In genomic region chr17:67293251-67294203, GRCh38 we compare ENCODE assay signal across 1 cellular context.
TF ChIP-seq lines count a peak whose summit lies in the region.

No MANE protein-coding gene starts in this region.

TF ChIP-seq in HepG2, 621 proteins besides CTCF, POLR2A, EP300 and RAD21 (continued from another document and continues in another):
- TF ChIP-seq, protein P1, sequence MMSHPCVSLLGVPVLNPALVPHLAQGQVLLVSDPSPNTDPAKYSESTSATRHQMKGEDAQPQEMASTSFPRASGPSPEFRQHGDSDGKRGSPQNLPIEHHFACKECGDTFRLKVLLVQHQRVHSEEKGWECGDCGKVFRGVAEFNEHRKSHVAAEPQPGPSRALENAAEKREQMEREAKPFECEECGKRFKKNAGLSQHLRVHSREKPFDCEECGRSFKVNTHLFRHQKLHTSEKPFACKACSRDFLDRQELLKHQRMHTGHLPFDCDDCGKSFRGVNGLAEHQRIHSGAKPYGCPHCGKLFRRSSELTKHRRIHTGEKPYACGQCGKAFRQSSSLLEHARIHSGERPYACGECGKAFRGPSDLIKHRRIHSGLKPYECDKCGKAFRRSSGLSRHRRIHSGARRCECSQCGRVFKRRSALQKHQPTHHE (CRISPR knock-in tag; IDR thresholded peaks at IDR 0.05; ENCODE audit: borderline replicate concordance) = no peak
- TF ChIP-seq TBL1XR1 (IDR thresholded peaks at IDR 0.05; ENCODE audit: borderline replicate concordance, low read length, partially characterized antibody) (no peak), CC2D1A (CRISPR knock-in tag; IDR thresholded peaks at IDR 0.05) (no peak), SALL1 (CRISPR knock-in tag; IDR thresholded peaks at IDR 0.05) (peak; percentile 76), FOXK1 (CRISPR knock-in tag; IDR thresholded peaks at IDR 0.05; ENCODE audit: borderline replicate concordance, low read depth) (no peak; the same call in 1 of the 2 replicates), PAF1 (CRISPR knock-in tag; IDR thresholded peaks at IDR 0.05) (no peak), HCFC1 (IDR thresholded peaks at IDR 0.05; ENCODE audit: low read depth, low read length) (no peak), ZSCAN21 (CRISPR knock-in tag; IDR thresholded peaks at IDR 0.05; ENCODE audit: borderline replicate concordance) (no peak), ZNF234 (CRISPR knock-in tag; conservative IDR thresholded peaks at IDR 0.05) (no peak), ZNF788 (CRISPR knock-in tag; IDR thresholded peaks at IDR 0.05; ENCODE audit: borderline replicate concordance) (no peak), ETV5 (CRISPR knock-in tag; IDR thresholded peaks at IDR 0.05; ENCODE audit: borderline replicate concordance) (peak; percentile 33; the same call in 1 of the 2 replicates), ZNF44 (CRISPR knock-in tag; IDR thresholded peaks at IDR 0.05) (no peak), MXI1 (IDR thresholded peaks at IDR 0.05; ENCODE audit: borderline replicate concordance, low read depth, low read length) (no peak), ZFP37 (CRISPR knock-in tag; IDR thresholded peaks at IDR 0.05; ENCODE audit: borderline replicate concordance) (no peak), ZNF281 (CRISPR knock-in tag; IDR thresholded peaks at IDR 0.05; ENCODE audit: borderline replicate concordance) (no peak), ZBTB7A (CRISPR knock-in tag; IDR thresholded peaks at IDR 0.05) (no peak), ZNF710 (CRISPR knock-in tag; IDR thresholded peaks at IDR 0.05; ENCODE audit: borderline replicate concordance) (peak; percentile 46; the same call in 1 of the 2 replicates), SATB2 (CRISPR knock-in tag; IDR thresholded peaks at IDR 0.05) (no peak), CCDC6 (CRISPR knock-in tag; IDR thresholded peaks at IDR 0.05) (no peak), KLF6 (CRISPR knock-in tag; IDR thresholded peaks at IDR 0.05) (no peak), ZIK1 (CRISPR knock-in tag; IDR thresholded peaks at IDR 0.05; ENCODE audit: borderline replicate concordance, low read depth) (no peak), SRY (CRISPR knock-in tag; IDR thresholded peaks at IDR 0.05) (no peak), ZNF589 (CRISPR knock-in tag; conservative IDR thresholded peaks at IDR 0.05) (no peak), MNT (IDR thresholded peaks at IDR 0.05) (no peak), ZNF674 (CRISPR knock-in tag; IDR thresholded peaks at IDR 0.05; ENCODE audit: low read depth) (no peak), ZNF598 (CRISPR knock-in tag; IDR thresholded peaks at IDR 0.05; ENCODE audit: borderline replicate concordance) (no peak), FLYWCH1 (CRISPR knock-in tag; IDR thresholded peaks at IDR 0.05) (no peak), CEBPB (IDR thresholded peaks at IDR 0.05; ENCODE audit: borderline replicate concordance, low read depth, low read length) (no peak), ZNF280D (CRISPR knock-in tag; IDR thresholded peaks at IDR 0.05) (0 out of 2 replicates have a peak, but pooled peaks have one; percentile 52), NCOA1 (CRISPR knock-in tag; IDR thresholded peaks at IDR 0.05) (no peak), ZNF136 (CRISPR knock-in tag; IDR thresholded peaks at IDR 0.05; ENCODE audit: low read depth) (no peak), AFF4 (CRISPR knock-in tag; IDR thresholded peaks at IDR 0.05) (no peak), PAWR (CRISPR knock-in tag; IDR thresholded peaks at IDR 0.05; ENCODE audit: borderline replicate concordance) (no peak), ZNF619 (CRISPR knock-in tag; IDR thresholded peaks at IDR 0.05) (no peak)
- TF ChIP-seq, protein P2, sequence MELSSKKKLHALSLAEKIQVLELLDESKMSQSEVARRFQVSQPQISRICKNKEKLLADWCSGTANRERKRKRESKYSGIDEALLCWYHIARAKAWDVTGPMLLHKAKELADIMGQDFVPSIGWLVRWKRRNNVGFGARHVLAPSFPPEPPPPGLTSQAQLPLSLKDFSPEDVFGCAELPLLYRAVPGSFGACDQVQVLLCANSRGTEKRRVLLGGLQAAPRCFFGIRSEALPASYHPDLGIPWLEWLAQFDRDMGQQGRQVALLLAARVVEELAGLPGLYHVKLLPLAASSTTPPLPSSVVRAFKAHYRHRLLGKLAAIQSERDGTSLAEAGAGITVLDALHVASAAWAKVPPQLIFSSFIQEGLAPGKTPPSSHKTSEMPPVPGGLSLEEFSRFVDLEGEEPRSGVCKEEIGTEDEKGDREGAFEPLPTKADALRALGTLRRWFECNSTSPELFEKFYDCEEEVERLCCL (CRISPR knock-in tag; IDR thresholded peaks at IDR 0.05; ENCODE audit: borderline replicate concordance) = no peak
- TF ChIP-seq, protein P3, sequence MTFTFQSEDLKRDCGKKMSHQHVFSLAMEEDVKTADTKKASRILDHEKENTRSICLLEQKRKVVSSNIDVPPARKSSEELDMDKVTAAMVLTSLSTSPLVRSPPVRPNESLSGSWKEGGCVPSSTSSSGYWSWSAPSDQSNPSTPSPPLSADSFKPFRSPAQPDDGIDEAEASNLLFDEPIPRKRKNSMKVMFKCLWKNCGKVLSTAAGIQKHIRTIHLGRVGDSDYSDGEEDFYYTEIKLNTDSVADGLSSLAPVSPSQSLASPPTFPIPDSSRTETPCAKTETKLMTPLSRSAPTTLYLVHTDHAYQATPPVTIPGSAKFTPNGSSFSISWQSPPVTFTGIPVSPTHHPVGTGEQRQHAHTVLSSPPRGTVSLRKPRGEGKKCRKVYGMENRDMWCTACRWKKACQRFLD (CRISPR knock-in tag; IDR thresholded peaks at IDR 0.05; ENCODE audit: borderline replicate concordance) = no peak
